In the genomic region with DNA sequence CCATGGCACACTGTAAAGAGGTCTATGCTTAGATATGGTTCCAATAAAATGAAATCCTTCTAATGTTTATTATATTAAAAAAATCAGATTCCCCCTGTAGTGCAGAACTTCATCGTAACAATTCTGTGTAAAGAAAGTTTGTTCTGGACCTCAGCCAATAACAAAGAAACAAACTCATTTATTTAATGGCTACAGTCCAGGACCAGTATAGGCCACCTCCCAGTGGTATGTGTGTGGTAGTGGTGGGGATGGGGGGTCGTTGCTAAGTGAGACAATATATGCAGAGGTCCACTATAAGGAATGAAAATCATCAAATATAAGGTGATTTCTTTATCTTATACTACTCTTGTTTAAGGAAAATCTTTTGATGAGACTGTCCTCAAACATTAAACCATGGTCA, we compare ENCODE assay signal across 25 cellular contexts.
"Had no signal": no experiment of that assay in that cellular context is flagged by ENCODE, and none has a peak within 500 bp of the region (broad histone marks: within the 10 kb centered on the region; RNA-seq: fewer than 3 reads in every experiment).

No MANE protein-coding gene starts in this region.

- DNase-seq: colonic mucosa; effector memory CD8-positive, alpha-beta T cell; foreskin fibroblast; gastrocnemius medialis; heart left ventricle; kidney; mesenchymal stem cell; mucosa of descending colon; naive B cell; pancreas; right lobe of liver; stimulated activated CD4-positive, alpha-beta T cell treated with anti-CD3 and anti-CD28 coated beads, Interleukin-12 subunit alpha, Interleukin-12 subunit beta, amount 100 ng/mL, for 4 hours; stimulated activated CD4-positive, alpha-beta T cell treated with anti-CD3 and anti-CD28 coated beads, Interleukin-1b, Interleukin-23, amount 100 ng/mL, for 48 hours; stimulated activated CD4-positive, alpha-beta T cell treated with anti-CD3 and anti-CD28 coated beads, Interleukin-4, amount 100 ng/mL, for 24 hours; stimulated activated naive CD4-positive, alpha-beta T cell treated with Interleukin-2 at 50 U/mL for 16 hours; stomach; thyroid gland; trophoblast cell had no signal

- H3K4me1 ChIP-seq: colonic mucosa, gastrocnemius medialis, heart left ventricle, thyroid gland had no signal

- H3K27me3 ChIP-seq: colonic mucosa, heart left ventricle, hepatocyte, neutrophil, pancreas, right lobe of liver, stomach, thyroid gland had no signal

- H2AFZ ChIP-seq: hepatocyte had no signal

- FAIRE-seq: endometrium, kidney, pancreas, small intestine had no signal

- ATAC-seq: effector memory CD8-positive, alpha-beta T cell; gastrocnemius medialis; heart left ventricle; mucosa of descending colon; natural killer cell treated with Interleukin-12 subunit alpha and Interleukin-12 subunit beta and Interleukin-15 and Interleukin-18, amount 100 ng/mL, for 72 hours; pancreas; stimulated activated effector memory CD8-positive, alpha-beta T cell treated with anti-CD3 and anti-CD28 coated beads, Interleukin-12 subunit alpha, Interleukin-12 subunit beta, amount 100 ng/mL, for 72 hours had no signal

- H3K4me2 ChIP-seq: hepatocyte had no signal

- H3K27ac ChIP-seq: colonic mucosa, gastrocnemius medialis, heart left ventricle, hepatocyte, neutrophil, pancreas, right lobe of liver, stomach, thyroid gland had no signal

- H3K36me3 ChIP-seq: colonic mucosa, gastrocnemius medialis, heart left ventricle, neutrophil, pancreas, right lobe of liver, stomach, thyroid gland had no signal

- H3K9me3 ChIP-seq: colonic mucosa, gastrocnemius medialis, heart left ventricle, mucosa of descending colon, neutrophil, pancreas, right lobe of liver, stomach, thyroid gland had no signal

- H3K4me3 ChIP-seq: colonic mucosa, gastrocnemius medialis, heart left ventricle, hepatocyte, lung, mucosa of descending colon, pancreas, right lobe of liver, stomach, thyroid gland had no signal

- H3K79me2 ChIP-seq: hepatocyte had no signal
